ENCODE assay signal across 16 cellular contexts in the genomic region with DNA sequence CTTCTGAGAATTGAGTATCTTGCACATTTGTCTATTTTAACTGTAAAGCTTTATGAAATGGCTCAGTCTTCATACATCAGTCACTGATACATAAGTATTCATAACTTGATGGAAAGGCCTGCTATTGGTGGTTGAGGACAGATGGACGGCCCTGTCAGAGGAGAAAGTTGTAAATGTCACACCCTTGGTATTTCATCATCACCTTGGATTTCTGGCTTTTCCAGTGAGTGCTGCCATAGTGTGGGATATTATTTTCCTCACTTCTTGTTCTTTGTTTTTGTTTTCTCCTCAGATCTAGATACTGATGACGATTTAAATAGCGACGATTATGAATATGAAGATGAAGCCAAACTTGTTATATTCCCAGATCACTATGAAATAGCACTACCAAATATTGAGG. TPM values are rescaled to one million over a fixed set of nuclear protein-coding genes. Genes with fewer than 3 reads are reported as not detected.
A peak's percentile ranks its signal among the peaks of the same experiment; 100 is the strongest.
DNase-seq lines count a peak whose midpoint lies in the region; ATAC-seq, FAIRE-seq and TF ChIP-seq lines count a peak whose summit lies in the region.
"Had no signal": no experiment of that assay in that cellular context is flagged by ENCODE, and none has a peak within 500 bp of the region (broad histone marks: within the 10 kb centered on the region; RNA-seq: fewer than 3 reads in every experiment).

No MANE protein-coding gene starts in this region.

- CTCF ChIA-PET in IMR-90 (lab: Yijun Ruan, JAX): interaction anchor here (0.7 kb wide), 1 partner anchor 189 kb away, joined by 8 read pairs; no protein-coding TSS in a partner anchor

- intact Hi-C loops in IMR-90 (cut with micrococcal nuclease): no loop called here

- H3K9me3 ChIP-seq in IMR-90 (ENCODE audit: control insufficient read depth, insufficient read depth, low read length): no peaks in the 10 kb centered on the region
- no peaks in the 10 kb centered on the region for H3K9me3 ChIP-seq in neuronal stem cell (replicated peaks in 1 of 2; ENCODE audit: control insufficient read depth in 2 of 2, insufficient read depth in 1 of 2, low read depth in 1 of 2, low read length in 2 of 2)

- POLR2A ChIA-PET in IMR-90 (lab: Charles Lee; ENCODE audit: unreplicated experiment): no interaction called here

- peaks cover 4% of the 10 kb centered on the region; the same call in 1 of the 2 replicates for H4K20me1 ChIP-seq in IMR-90 (ENCODE audit: insufficient read depth, low read length)

- H3K23ac ChIP-seq in IMR-90 (ENCODE audit: low read depth, low read length): no peak overlapping the region
- no peak overlapping the region for H3K23ac ChIP-seq in neuronal stem cell (ENCODE audit: low read depth, low read length, poor library complexity)

- TF ChIP-seq CTCF in IMR-90 (conservative IDR thresholded peaks at IDR 0.05; ENCODE audit: low read depth, low read length): no peak
- TF ChIP-seq CTCF in endothelial cell (IDR thresholded peaks at IDR 0.05; ENCODE audit: unreplicated experiment): no peak

- no peak overlapping the region for H3K18ac ChIP-seq in IMR-90 (ENCODE audit: low read depth, low read length)
- no peak overlapping the region for H3K18ac ChIP-seq in neuronal stem cell (ENCODE audit: low read length)

- H3K9me1 ChIP-seq in IMR-90 (ENCODE audit: insufficient read depth, low read length): peaks cover 6% of the 10 kb centered on the region; the same call in 1 of the 2 replicates

- H4K5ac ChIP-seq in IMR-90 (ENCODE audit: low read depth, low read length): no peak overlapping the region

- H3K4me1 ChIP-seq in IMR-90 (ENCODE audit: control insufficient read depth, insufficient read depth, low read length): no peaks in the 10 kb centered on the region
- peaks cover 0 to 6% of the 10 kb centered on the region in 2 donors for H3K4me1 ChIP-seq in neuronal stem cell (ENCODE audit: control insufficient read depth in 2 of 2, insufficient read depth in 1 of 2, low read depth in 1 of 2, low read length in 2 of 2)

- ATAC-seq in IMR-90 (ENCODE audit: low read depth): no peak
- ATAC-seq in HG02840 (IDR thresholded peaks at IDR 0.05; ENCODE audit: low FRiP score, unreplicated experiment): no peak
- no peak for ATAC-seq in GM18505 (IDR thresholded peaks at IDR 0.05; ENCODE audit: unreplicated experiment)
- no peak for ATAC-seq in GM21381 (IDR thresholded peaks at IDR 0.05; ENCODE audit: unreplicated experiment)
- ATAC-seq: GM12878, HCT116 had no signal

- no peak overlapping the region for H2AK5ac ChIP-seq in IMR-90 (ENCODE audit: low read depth, low read length)
- H2AK5ac ChIP-seq in neuronal stem cell (ENCODE audit: low read depth, low read length): no peak overlapping the region

- no peak overlapping the region for H2AK9ac ChIP-seq in IMR-90 (replicated peaks; ENCODE audit: low read depth, low read length, poor library complexity)

- H3K4me2 ChIP-seq in IMR-90 (ENCODE audit: low read depth, low read length): no peak overlapping the region
- H3K4me2 ChIP-seq in neuronal stem cell (ENCODE audit: insufficient read depth, low read length, poor library complexity, severe bottlenecking): no peak overlapping the region

- peaks cover 1% of the 10 kb centered on the region; the same call in 1 of the 2 replicates for H3K36me3 ChIP-seq in IMR-90 (ENCODE audit: control insufficient read depth, insufficient read depth, low read length)
- H3K36me3 ChIP-seq in neuronal stem cell (replicated peaks in 1 of 2; ENCODE audit: control insufficient read depth in 2 of 2, insufficient read depth in 2 of 2, low read length in 2 of 2): peaks cover 0 to 40% of the 10 kb centered on the region in 2 donors

- no peaks in the 10 kb centered on the region for H3K9me3 Mint-ChIP-seq in endothelial cell (ENCODE audit: unreplicated experiment)
- H3K9me3 Mint-ChIP-seq: CD4-positive, alpha-beta T cell had no signal

- peak; percentile 60 for FAIRE-seq in H54 (lab: Jason Lieb, UNC)

- no peak overlapping the region for H2BK12ac ChIP-seq in neuronal stem cell (ENCODE audit: low read length)

- H3K27ac ChIP-seq in IMR-90 (ENCODE audit: insufficient read depth, low read length): no peak overlapping the region
- peak overlapping the region; percentile 70 for H3K27ac ChIP-seq in neuronal stem cell (replicated peaks; ENCODE audit: low read length)

- no CpG with 5 or more reads among the region's 4 CpGs for WGBS in IMR-90 (ENCODE audit: extremely low coverage in 2 of 2, insufficient read length in 1 of 2), 2 experiments
- WGBS in neuronal stem cell (ENCODE audit: extremely low coverage in 2 of 2, insufficient read length in 2 of 2, insufficient replicate concordance in 1 of 2), 2 donors: no CpG with 5 or more reads among the region's 4 CpGs

- in situ Hi-C loops in IMR-90 (cut with MboI; ENCODE audit: low sequenced_read_pairs): no loop called here

- peaks cover 6% of the 10 kb centered on the region for H3K36me3 Mint-ChIP-seq in endothelial cell (ENCODE audit: low read depth, unreplicated experiment)

- TF ChIP-seq POLR2A in H54 (IDR thresholded peaks at IDR 0.05; ENCODE audit: low read depth, low read length) (no peak), IMR-90 (IDR thresholded peaks at IDR 0.05; ENCODE audit: low read depth, low read length) (no peak), GM18505 (IDR thresholded peaks at IDR 0.05; ENCODE audit: borderline replicate concordance, extremely low read depth, insufficient read depth, insufficient read length) (no peak)

- H2BK120ac ChIP-seq in IMR-90 (ENCODE audit: low read depth, low read length) (no peak overlapping the region), neuronal stem cell (ENCODE audit: low read depth, low read length) (no peak overlapping the region)

- H3K56ac ChIP-seq in IMR-90 (ENCODE audit: extremely low read depth, insufficient read depth, low read length): no peak overlapping the region

- H3K14ac ChIP-seq in IMR-90 (replicated peaks; ENCODE audit: low read depth, low read length): no peak overlapping the region
- H3K14ac ChIP-seq in neuronal stem cell (ENCODE audit: low read length): no peak overlapping the region

- H3K4me3 Mint-ChIP-seq in endothelial cell (ENCODE audit: unreplicated experiment): peak overlapping the region; percentile 60
- H3K4me3 Mint-ChIP-seq: CD4-positive, alpha-beta T cell had no signal

- dilution Hi-C loops in IMR-90 (cut with HindIII; ENCODE audit: low sequenced_read_pairs, unreplicated experiment): no loop called here

- no peak overlapping the region for H2BK5ac ChIP-seq in IMR-90 (ENCODE audit: low read depth, low read length, poor library complexity, severe bottlenecking)
- no peak overlapping the region for H2BK5ac ChIP-seq in neuronal stem cell (ENCODE audit: low read length)

- H3K79me1 ChIP-seq in IMR-90 (ENCODE audit: low read depth in 1 of 2, low read length in 2 of 2) (peaks cover 12 to 46% of the 10 kb centered on the region in 2 experiments), neuronal stem cell (ENCODE audit: low read depth, low read length) (peaks cover 3% of the 10 kb centered on the region)

- H2BK15ac ChIP-seq in IMR-90 (ENCODE audit: low read depth, low read length) (no peak overlapping the region), neuronal stem cell (ENCODE audit: low read length) (no peak overlapping the region)

- H4K91ac ChIP-seq in IMR-90 (ENCODE audit: insufficient read depth, low read depth, low read length) (no peak overlapping the region), neuronal stem cell (ENCODE audit: low read depth, low read length, poor library complexity) (no peak overlapping the region)

- no peaks in the 10 kb centered on the region for H3K27me3 ChIP-seq in IMR-90 (ENCODE audit: control insufficient read depth, insufficient read depth, low read length)
- H3K27me3 ChIP-seq in neuronal stem cell (ENCODE audit: control insufficient read depth in 3 of 3, insufficient read depth in 3 of 3, low read depth in 1 of 3, low read length in 3 of 3): no peaks in the 10 kb centered on the region

- H2AFZ ChIP-seq in IMR-90 (replicated peaks; ENCODE audit: low read length, poor library complexity) (no peak overlapping the region), neuronal stem cell (ENCODE audit: low read length) (no peak overlapping the region)

- H2BK20ac ChIP-seq in IMR-90 (ENCODE audit: low read depth, low read length): no peak overlapping the region

- H4K8ac ChIP-seq in IMR-90 (ENCODE audit: low read depth in 2 of 2, low read length in 2 of 2): no peak overlapping the region
- H4K8ac ChIP-seq in neuronal stem cell (ENCODE audit: low read depth, low read length): no peak overlapping the region

- H3K27ac Mint-ChIP-seq in endothelial cell (ENCODE audit: unreplicated experiment): peak overlapping the region; percentile 99
- H3K27ac Mint-ChIP-seq: CD4-positive, alpha-beta T cell had no signal

- H3K9ac ChIP-seq in IMR-90 (ENCODE audit: low read depth, low read length) (no peak overlapping the region), neuronal stem cell (ENCODE audit: low read depth, low read length, poor library complexity) (no peak overlapping the region)

- no peak for DNase-seq in H54 (ENCODE audit: insufficient read length, low spot score)
- DNase-seq in IMR-90: no peak
- no peak for DNase-seq in endothelial cell (ENCODE audit: low spot score)
- no peak for DNase-seq in neuronal stem cell (ENCODE audit: low spot score)
- no peak for DNase-seq in NCI-H1048 (lab: John Stamatoyannopoulos, UW)
- DNase-seq: ACHN; C1 segment of cervical spinal cord; Calu3; CD4-positive, alpha-beta T cell; DMS 273 treated with DMSO at 0.1 percent for 48 hours; GOT3 had no signal

- no TSS peak for BruUV-seq in IMR-90 (replicated peaks; lab: Mats Ljungman, UMichigan)

- H3K27me3 Mint-ChIP-seq in endothelial cell (ENCODE audit: unreplicated experiment): peaks cover 3% of the 10 kb centered on the region
- H3K27me3 Mint-ChIP-seq: CD4-positive, alpha-beta T cell had no signal

- H3K4me3 ChIP-seq in IMR-90 (ENCODE audit: insufficient read depth, low read depth, low read length) (no peak overlapping the region), neuronal stem cell (ENCODE audit: low read length in 2 of 2) (no peak overlapping the region)
- H3K4me3 ChIP-seq: GM12878 had no signal

- peaks cover 51% of the 10 kb centered on the region for H3K4me1 Mint-ChIP-seq in endothelial cell (ENCODE audit: unreplicated experiment)

- H3K4ac ChIP-seq in IMR-90 (ENCODE audit: low read depth, low read length): no peak overlapping the region
- H3K4ac ChIP-seq in neuronal stem cell (ENCODE audit: low read length): no peak overlapping the region

- TF ChIP-seq RAD21 in IMR-90 (IDR thresholded peaks at IDR 0.05; ENCODE audit: low read length): no peak

TF ChIP-seq in IMR-90, 13 proteins besides CTCF, POLR2A, EP300 and RAD21:
- TF ChIP-seq CEBPB (IDR thresholded peaks at IDR 0.05; ENCODE audit: low read depth, low read length) (peak; percentile 43; the same call in 1 of the 2 replicates), MXI1 (IDR thresholded peaks at IDR 0.05; ENCODE audit: borderline replicate concordance, low read depth, low read length) (no peak)
TF ChIP-seq in IMR-90: peak in this region for 1.

RNA-seq across cellular contexts. Expression of a gene that starts 47.9 kb away (rescaled TPM):
- total RNA-seq in IMR-90 (2012; rRNA removed) (16.1 and 18.1 TPM in 2 replicates), endothelial cell (ENCODE audit: unreplicated experiment) (18.9 TPM)
- 8.4 and 9.2 TPM in 2 replicates for polyA plus RNA-seq in IMR-90 (2012; rRNA removed)
- 2.4 and 4.5 TPM in 2 replicates for polyA plus RNA-seq in IMR-90 (2012; cell fraction: cytosol; rRNA removed)
- 1.5 and 6.2 TPM in 2 replicates for polyA plus RNA-seq in IMR-90 (2012; cell fraction: nucleus; rRNA removed; ENCODE audit: low replicate concordance)
- polyA plus RNA-seq in neuronal stem cell (2013, experiment 1 of 2): 11.9 TPM
- polyA plus RNA-seq in neuronal stem cell (2013, experiment 2 of 2): 11.1 TPM
